ENCODE assay signal across 17 cellular contexts in the genomic region with DNA sequence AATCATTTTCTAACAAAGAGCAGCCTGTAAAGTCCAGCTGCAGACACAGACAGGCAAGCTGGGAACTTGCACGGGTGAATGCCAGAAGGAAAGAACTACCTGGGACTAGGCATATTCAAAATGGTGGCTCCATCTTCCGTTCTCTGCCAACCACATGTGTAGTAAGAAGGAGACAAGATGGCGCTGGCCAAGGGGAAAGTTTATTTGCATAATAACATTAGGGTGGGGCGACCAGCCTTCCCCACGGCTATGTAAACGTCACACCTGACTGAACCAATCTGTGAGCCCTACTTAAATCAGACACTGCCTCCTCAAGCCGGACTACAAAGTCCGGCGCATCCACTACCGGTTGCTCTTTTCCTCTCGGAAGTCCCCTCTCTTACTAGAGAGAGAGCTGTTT.
"Had no signal": no experiment of that assay in that cellular context is flagged by ENCODE, and none has a peak within 500 bp of the region (broad histone marks: within the 10 kb centered on the region; RNA-seq: fewer than 3 reads in every experiment).

No MANE protein-coding gene starts in this region.

- ATAC-seq: gastroesophageal sphincter; left cardiac atrium; left ventricle myocardium superior; right lobe of liver; stimulated activated memory B cell treated with anti-CD40 and anti-IgM and Interleukin-4, amounts not matched to agents 10 μg/mL and 1 μg/mL and 100 μg/mL, for 72 hours had no signal

- H3K9me3 ChIP-seq: esophagus squamous epithelium, gastroesophageal sphincter, prostate gland, right lobe of liver, thoracic aorta had no signal

- H3K79me2 ChIP-seq: parathyroid adenoma had no signal

- DNase-seq: dermis blood vessel endothelial cell; esophagus squamous epithelium; foreskin fibroblast; glutamatergic neuron; left cardiac atrium; left ventricle myocardium superior; mesendoderm; naive B cell; retina; right lobe of liver; stimulated activated CD4-positive, alpha-beta T cell treated with anti-CD3 and anti-CD28 coated beads, Interleukin-4, amount 100 ng/mL, for 24 hours had no signal

- H3K4me1 ChIP-seq: esophagus squamous epithelium, prostate gland, right lobe of liver had no signal

- H3K27ac ChIP-seq: esophagus squamous epithelium, parathyroid adenoma, prostate gland, right lobe of liver, thoracic aorta had no signal

- H2AFZ ChIP-seq: parathyroid adenoma had no signal

- H3K36me3 ChIP-seq: esophagus squamous epithelium, gastroesophageal sphincter, prostate gland, right lobe of liver, thoracic aorta had no signal

- H3K4me3 ChIP-seq: esophagus squamous epithelium, gastroesophageal sphincter, lung, prostate gland, right lobe of liver, thoracic aorta had no signal
